ENCODE assay signal across 16 cellular contexts in genomic region chr3:194273396-194274310, GRCh38.
A peak's percentile ranks its signal among the peaks of the same experiment; 100 is the strongest.
DNase-seq lines count a peak whose midpoint lies in the region; ATAC-seq and TF ChIP-seq lines count a peak whose summit lies in the region.
"Had no signal": no experiment of that assay in that cellular context is flagged by ENCODE, and none has a peak within 500 bp of the region (broad histone marks: within the 10 kb centered on the region; RNA-seq: fewer than 3 reads in every experiment).

No MANE protein-coding gene starts in this region.

- POLR2A ChIA-PET in Panc1 (lab: Charles Lee), result interaction anchor here (0.5 kb wide), 1 partner anchor 132 kb away, joined by 3 read pairs; no protein-coding TSS in a partner anchor

- H3K4me3 ChIP-seq in Panc1 (ENCODE audit: low read depth in 2 of 2, low read length in 2 of 2) (no peak overlapping the region), esophagus muscularis mucosa (no peak overlapping the region), osteoblast (ENCODE audit: insufficient read depth, low read length) (no peak overlapping the region), upper lobe of left lung (no peak overlapping the region)

- H3K79me2 ChIP-seq in osteoblast (ENCODE audit: insufficient read depth, low read length), result no peaks in the 10 kb centered on the region

- no peak overlapping the region for H3K4me2 ChIP-seq in osteoblast (ENCODE audit: insufficient read depth, low read length)

- H3K27ac ChIP-seq in Panc1 (ENCODE audit: low read length), result peak overlapping the region; percentile 5; the same call in 1 of the 2 replicates
- H3K27ac ChIP-seq in esophagus muscularis mucosa (replicated peaks in 1 of 4), result peak overlapping the region; percentile 65 to 92 (median 84)
- no peak overlapping the region for H3K27ac ChIP-seq in osteoblast (ENCODE audit: low read depth, low read length)
- H3K27ac ChIP-seq in upper lobe of left lung, result no peak overlapping the region
- H3K27ac ChIP-seq: epithelial cell of prostate, HL-60 had no signal

- H3K9me3 ChIP-seq in Panc1 (ENCODE audit: control insufficient read depth, insufficient read depth, low read depth, low read length), result no peaks in the 10 kb centered on the region
- no peaks in the 10 kb centered on the region for H3K9me3 ChIP-seq in esophagus muscularis mucosa
- H3K9me3 ChIP-seq in osteoblast (ENCODE audit: low read depth, low read length), result no peaks in the 10 kb centered on the region
- H3K9me3 ChIP-seq in upper lobe of left lung, result no peaks in the 10 kb centered on the region

- TF ChIP-seq POLR2A in esophagus muscularis mucosa (IDR thresholded peaks at IDR 0.05; ENCODE audit: low read depth), result no peak
- TF ChIP-seq POLR2A in upper lobe of left lung (IDR thresholded peaks at IDR 0.05), result no peak

- no peak for ATAC-seq in Panc1
- no peak for ATAC-seq in upper lobe of left lung (ENCODE audit: low FRiP score in 2 of 2)
- ATAC-seq in esophagus mucosa, result no peak
- ATAC-seq: stimulated activated naive CD8-positive, alpha-beta T cell treated with anti-CD3 and anti-CD28 coated beads, Interleukin-15, Interleukin-2, amounts not matched to agents 100 U/mL and 50 U/mL, for 24 hours had no signal

- in situ Hi-C loops in Panc1 (cut with HindIII; ENCODE audit: low pct_unique_long_range_greater_than_20kb, low sequenced_read_pairs), result no loop called here

- TF ChIP-seq EP300 in esophagus muscularis mucosa (IDR thresholded peaks at IDR 0.05) (no peak), upper lobe of left lung (IDR thresholded peaks at IDR 0.05) (no peak)

- DNase-seq in DMS53 (lab: John Stamatoyannopoulos, UW) (peak; percentile 25), Panc1 (ENCODE audit: low read depth, low spot score) (no peak), esophagus muscularis mucosa (ENCODE audit: extremely low spot score) (no peak), osteoblast (ENCODE audit: insufficient read length, low spot score, missing footprints) (peak; percentile 46), upper lobe of left lung (no peak), hippocampal formation (lab: John Stamatoyannopoulos, UW) (no peak), iPS-NIHi11 (ENCODE audit: low spot score) (no peak)
- DNase-seq: activated CD4-positive, CD25-positive, alpha-beta regulatory T cell; activated CD8-positive, alpha-beta memory T cell treated with anti-CD3 and anti-CD28 coated beads for 24 hours; cortex of kidney; KG1; NCI-H1092 treated with DMSO at 0.1 percent for 48 hours; stimulated activated naive CD8-positive, alpha-beta T cell treated with anti-CD3 and anti-CD28 coated beads, Interleukin-15, Interleukin-2, amounts not matched to agents 100 U/mL and 50 U/mL, for 24 hours had no signal

- WGBS in esophagus muscularis mucosa, result 85% methylated on average over 16 of the region's 19 CpGs
- WGBS in upper lobe of left lung, 2 donors, result 97 to 98% methylated on average over 8 to 19 of the region's 19 CpGs

- intact Hi-C loops in Panc1 (cut with micrococcal nuclease; ENCODE audit: unreplicated experiment) (no loop called here), esophagus muscularis mucosa (cut with DNase I) (no loop called here)

- CTCF ChIA-PET in Panc1 (lab: Charles Lee), result interaction anchor here (0.9 kb wide), 1 partner anchor 42 kb away, joined by 5 read pairs; no protein-coding TSS in a partner anchor

- no peaks in the 10 kb centered on the region for H3K36me3 ChIP-seq in Panc1 (ENCODE audit: control insufficient read depth, insufficient read depth, low read length)
- no peaks in the 10 kb centered on the region for H3K36me3 ChIP-seq in esophagus muscularis mucosa
- no peaks in the 10 kb centered on the region for H3K36me3 ChIP-seq in osteoblast (ENCODE audit: insufficient read depth, low read length)
- H3K36me3 ChIP-seq in upper lobe of left lung, result no peaks in the 10 kb centered on the region

- peaks cover 2% of the 10 kb centered on the region for H4K20me1 ChIP-seq in osteoblast (ENCODE audit: insufficient read depth, low read length)

- no peaks in the 10 kb centered on the region for H3K27me3 ChIP-seq in Panc1 (ENCODE audit: control insufficient read depth, insufficient read depth, low read length)
- no peaks in the 10 kb centered on the region for H3K27me3 ChIP-seq in esophagus muscularis mucosa
- no peaks in the 10 kb centered on the region for H3K27me3 ChIP-seq in osteoblast (ENCODE audit: insufficient read depth, low read length)
- no peaks in the 10 kb centered on the region for H3K27me3 ChIP-seq in upper lobe of left lung

- no TSS peak for BruUV-seq in Panc1 (replicated peaks; lab: Mats Ljungman, UMichigan)

- peaks cover 52% of the 10 kb centered on the region for H3K4me1 ChIP-seq in Panc1 (ENCODE audit: control insufficient read depth, insufficient read depth, low read length)
- H3K4me1 ChIP-seq in esophagus muscularis mucosa, result peaks cover 57 to 98% (median 87%) of the 10 kb centered on the region in 4 donors
- peaks cover 52% of the 10 kb centered on the region for H3K4me1 ChIP-seq in osteoblast (ENCODE audit: insufficient read depth, low read length)
- peaks cover 40 to 58% (median 49%) of the 10 kb centered on the region in 4 donors for H3K4me1 ChIP-seq in upper lobe of left lung

- no peak overlapping the region for H2AFZ ChIP-seq in osteoblast (ENCODE audit: low read length)

- TF ChIP-seq CTCF in Panc1 (IDR thresholded peaks at IDR 0.05) (no peak), esophagus muscularis mucosa (IDR thresholded peaks at IDR 0.05) (no peak), osteoblast (IDR thresholded peaks at IDR 0.05; ENCODE audit: extremely low read depth, low read depth, low read length) (no peak), upper lobe of left lung (IDR thresholded peaks at IDR 0.05) (no peak)

Comparison
In these comparisons a context has a peak if more than half of its experiments do, and no peak if none do; other contexts are left out.
1. DNase-seq: peak in DMS53 (single experiment) and osteoblast (single experiment); none in Panc1 (single experiment), esophagus muscularis mucosa (single experiment), upper lobe of left lung (0 of 2), hippocampal formation (0 of 2) and iPS-NIHi11 (single experiment).
2. H3K27ac ChIP-seq: peak in Panc1 (single experiment) and esophagus muscularis mucosa (4 of 4); none in osteoblast (single experiment) and upper lobe of left lung (0 of 4).